ENCODE assay signal across 10 cellular contexts in the genomic region with DNA sequence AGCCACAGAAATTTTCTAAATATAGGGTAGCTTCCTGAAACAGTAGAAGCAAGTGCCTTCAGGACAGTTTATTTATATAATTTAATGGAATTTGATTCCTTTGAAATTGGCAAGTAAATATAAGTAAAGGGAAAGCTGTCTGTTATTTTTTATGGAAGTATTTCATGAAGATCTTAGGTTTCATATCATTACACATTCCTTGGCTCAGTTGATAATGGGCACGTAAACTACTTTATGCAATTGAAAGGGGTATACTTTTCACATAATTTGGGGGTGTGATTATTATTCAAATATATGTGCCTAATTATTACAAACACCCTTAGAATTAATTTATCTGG.
A peak's percentile ranks its signal among the peaks of the same experiment; 100 is the strongest.
DNase-seq lines count a peak whose midpoint lies in the region; ATAC-seq and TF ChIP-seq lines count a peak whose summit lies in the region.
"Had no signal": no experiment of that assay in that cellular context is flagged by ENCODE, and none has a peak within 500 bp of the region (broad histone marks: within the 10 kb centered on the region; RNA-seq: fewer than 3 reads in every experiment).

No MANE protein-coding gene starts in this region.

- H3K4me3 ChIP-seq in SJCRH30 (peak overlapping the region; percentile 53; the same call in 1 of the 2 replicates), esophagus muscularis mucosa (peak overlapping the region; percentile 25 to 44 (median 29)), skeletal muscle tissue (ENCODE audit: low read length in 3 of 3) (peak overlapping the region in 2 of 3 donors; percentile 16 to 62)
- H3K4me3 ChIP-seq: thyroid gland had no signal

- peaks cover 39% of the 10 kb centered on the region for H3K4me1 Mint-ChIP-seq in T-helper 1 cell treated with Interleukin-12 subunit alpha and Interleukin-12 subunit beta and Interleukin-4 antibody, amounts not matched to agents 30 μg/mL and 1 μg/mL, for 36 hours (ENCODE audit: low read depth)

- H3K27me3 ChIP-seq in SJCRH30 (no peaks in the 10 kb centered on the region), esophagus muscularis mucosa (no peaks in the 10 kb centered on the region), skeletal muscle tissue (ENCODE audit: control insufficient read depth in 3 of 3, insufficient read depth in 3 of 3, low read length in 3 of 3) (no peaks in the 10 kb centered on the region)
- H3K27me3 ChIP-seq: thyroid gland had no signal

- no peak for TF ChIP-seq CTCF in esophagus muscularis mucosa (IDR thresholded peaks at IDR 0.05)
- TF ChIP-seq CTCF in GM10248 (IDR thresholded peaks at IDR 0.05; ENCODE audit: control extremely low read depth, extremely low read depth, low read depth, missing control alignments): no peak

- H3K36me3 ChIP-seq in SJCRH30 (no peaks in the 10 kb centered on the region), esophagus muscularis mucosa (no peaks in the 10 kb centered on the region), skeletal muscle tissue (ENCODE audit: control insufficient read depth in 3 of 3, insufficient read depth in 3 of 3, low read length in 3 of 3) (no peaks in the 10 kb centered on the region)
- H3K36me3 ChIP-seq: thyroid gland had no signal

- H3K9ac ChIP-seq in skeletal muscle tissue (ENCODE audit: low read depth in 1 of 3, low read length in 3 of 3): peak overlapping the region in 1 of 3 donors; percentile 26

- intact Hi-C loops in esophagus muscularis mucosa (cut with DNase I): no loop called here

- 82% methylated on average over 1 of the region's 1 CpG for WGBS in esophagus muscularis mucosa

- H3K27ac Mint-ChIP-seq in T-helper 1 cell treated with Interleukin-12 subunit alpha and Interleukin-12 subunit beta and Interleukin-4 antibody, amounts not matched to agents 30 μg/mL and 1 μg/mL, for 36 hours: peak overlapping the region; percentile 58

- H3K27ac ChIP-seq in SJCRH30: no peak overlapping the region
- H3K27ac ChIP-seq in esophagus muscularis mucosa (replicated peaks in 1 of 4): peak overlapping the region in 3 of 4 donors; percentile 43 to 72 (median 65)
- no peak overlapping the region for H3K27ac ChIP-seq in skeletal muscle tissue (ENCODE audit: low read depth, low read length)
- H3K27ac ChIP-seq: 22Rv1 had no signal

- ATAC-seq in GM18519 (IDR thresholded peaks at IDR 0.05; ENCODE audit: low FRiP score, unreplicated experiment): no peak

- CTCF ChIA-PET in GM10248 (lab: Yijun Ruan, JAX): interaction anchor here (1.6 to 2.0 kb wide), 2 partner anchors 13 to 317 kb away, joined by 4 to 9 read pairs; no protein-coding TSS in a partner anchor

- TF ChIP-seq POLR2A in esophagus muscularis mucosa (IDR thresholded peaks at IDR 0.05; ENCODE audit: low read depth): no peak

- no peaks in the 10 kb centered on the region for H3K27me3 Mint-ChIP-seq in T-helper 1 cell treated with Interleukin-12 subunit alpha and Interleukin-12 subunit beta and Interleukin-4 antibody, amounts not matched to agents 30 μg/mL and 1 μg/mL, for 36 hours (ENCODE audit: low read depth)

- POLR2A ChIA-PET in GM10248 (lab: Yijun Ruan, JAX): no interaction called here

- peaks cover 2% of the 10 kb centered on the region for H3K36me3 Mint-ChIP-seq in T-helper 1 cell treated with Interleukin-12 subunit alpha and Interleukin-12 subunit beta and Interleukin-4 antibody, amounts not matched to agents 30 μg/mL and 1 μg/mL, for 36 hours (ENCODE audit: low read depth)

- no peak for TF ChIP-seq EP300 in esophagus muscularis mucosa (IDR thresholded peaks at IDR 0.05)

- H3K9me3 Mint-ChIP-seq in T-helper 1 cell treated with Interleukin-12 subunit alpha and Interleukin-12 subunit beta and Interleukin-4 antibody, amounts not matched to agents 30 μg/mL and 1 μg/mL, for 36 hours: peaks cover 8% of the 10 kb centered on the region

- H3K4me3 Mint-ChIP-seq in T-helper 1 cell treated with Interleukin-12 subunit alpha and Interleukin-12 subunit beta and Interleukin-4 antibody, amounts not matched to agents 30 μg/mL and 1 μg/mL, for 36 hours: peak overlapping the region; percentile 16

- H3K4me1 ChIP-seq in SJCRH30: no peaks in the 10 kb centered on the region
- H3K4me1 ChIP-seq in esophagus muscularis mucosa: peaks cover 11 to 16% (median 14%) of the 10 kb centered on the region in 4 donors
- peaks cover 0 to 10% (median 3%) of the 10 kb centered on the region in 3 donors for H3K4me1 ChIP-seq in skeletal muscle tissue (ENCODE audit: control insufficient read depth in 3 of 3, insufficient read depth in 3 of 3, low read length in 3 of 3)
- H3K4me1 ChIP-seq: thyroid gland had no signal

- DNase-seq in T-helper 1 cell: no peak
- DNase-seq in SJCRH30: no peak
- no peak for DNase-seq in esophagus muscularis mucosa (ENCODE audit: extremely low spot score)
- no peak for DNase-seq in activated naive CD4-positive, alpha-beta T cell (lab: John Stamatoyannopoulos, UW)
- no peak for DNase-seq in GM10248 (ENCODE audit: extremely low spot score)

- H3K9me3 ChIP-seq in SJCRH30 (replicated peaks): no peaks in the 10 kb centered on the region
- no peaks in the 10 kb centered on the region for H3K9me3 ChIP-seq in esophagus muscularis mucosa
- H3K9me3 ChIP-seq in skeletal muscle tissue (ENCODE audit: control insufficient read depth in 3 of 3, low read length in 3 of 3): no peaks in the 10 kb centered on the region
- H3K9me3 ChIP-seq: thyroid gland had no signal

Comparison
In these comparisons a context has a peak if more than half of its experiments do, and no peak if none do; other contexts are left out.
1. H3K27ac ChIP-seq: peak in esophagus muscularis mucosa (3 of 4); none in SJCRH30 (single experiment) and skeletal muscle tissue (single experiment).
2. Peak in every context shown above with its lines, with median percentiles within 50 percentile points of each other: H3K4me3 ChIP-seq.